In the genomic region with DNA sequence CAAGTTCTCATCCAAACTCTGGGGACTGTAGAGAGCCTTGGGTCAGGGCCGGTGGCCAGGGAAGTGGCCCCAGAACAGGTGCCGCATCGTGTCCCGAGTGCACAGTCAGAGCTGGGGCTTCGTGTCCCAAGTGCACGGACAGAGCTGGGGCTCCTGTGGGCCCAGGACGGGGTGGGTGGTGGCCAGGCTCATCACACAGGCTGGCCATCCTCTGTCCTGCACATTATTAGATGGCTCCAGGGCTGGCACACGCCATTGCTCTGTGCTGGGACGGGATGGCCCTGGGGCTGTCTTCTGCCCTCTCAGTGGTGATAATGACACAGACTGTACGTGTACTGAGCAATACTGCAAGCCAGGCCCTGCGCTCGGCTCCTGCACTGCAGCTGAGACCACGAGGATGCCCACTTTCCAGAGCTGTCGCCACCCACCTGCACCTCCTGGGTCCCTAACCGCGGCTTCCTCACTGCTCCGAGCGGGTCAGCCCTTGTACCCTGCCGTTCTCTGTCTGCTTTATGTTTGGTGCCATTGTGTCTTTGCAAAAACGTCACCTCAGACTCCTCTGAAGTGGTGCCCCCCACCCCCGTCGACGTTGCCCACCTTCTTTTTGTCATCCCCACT, we compare ENCODE assay signal across 8 cellular contexts. TPM values are rescaled to one million over a fixed set of nuclear protein-coding genes. Genes with fewer than 3 reads are reported as not detected.
DNase-seq lines count a peak whose midpoint lies in the region; ATAC-seq, FAIRE-seq and TF ChIP-seq lines count a peak whose summit lies in the region.

No MANE protein-coding gene starts in this region.

- H3K36me3 Mint-ChIP-seq in activated T-cell treated with anti-CD3 and anti-CD28 coated beads, Interleukin-2, amount 50 U/mL, for 4 hours (ENCODE audit: insufficient read depth): peaks cover 3% of the 10 kb centered on the region
- H3K36me3 Mint-ChIP-seq in astrocyte (ENCODE audit: low read depth, unreplicated experiment): peaks cover 3% of the 10 kb centered on the region
- H3K36me3 Mint-ChIP-seq in memory B cell: peaks cover 3% of the 10 kb centered on the region
- no peaks in the 10 kb centered on the region for H3K36me3 Mint-ChIP-seq in type B pancreatic cell

- H3K4me3 Mint-ChIP-seq in activated T-cell treated with anti-CD3 and anti-CD28 coated beads, Interleukin-2, amount 50 U/mL, for 4 hours: peak overlapping the region; percentile 87
- H3K4me3 Mint-ChIP-seq in astrocyte (ENCODE audit: unreplicated experiment): peak overlapping the region; percentile 90
- peak overlapping the region; percentile 80 for H3K4me3 Mint-ChIP-seq in memory B cell
- H3K4me3 Mint-ChIP-seq in type B pancreatic cell: peak overlapping the region; percentile 84

- H3K27ac ChIP-seq in astrocyte (ENCODE audit: low read depth, low read length): no peak overlapping the region

- DNase-seq in activated T-cell treated with anti-CD3 and anti-CD28 coated beads, Interleukin-2, amount 50 U/mL, for 4 hours: no peak
- DNase-seq in activated T-cell treated with anti-CD3 and anti-CD28 coated beads for 4 hours: no peak
- no peak for DNase-seq in astrocyte (ENCODE audit: low read depth)
- no peak for DNase-seq in memory B cell (ENCODE audit: low spot score in 2 of 2)
- no peak for DNase-seq in type B pancreatic cell (ENCODE audit: extremely low spot score, unreplicated experiment)
- no peak for DNase-seq in erythroblast (lab: John Stamatoyannopoulos, UW)
- no peak for DNase-seq in NCI-H446 (lab: John Stamatoyannopoulos, UW)
- DNase-seq in NCI-H2227 treated with DMSO at 0.1 percent for 48 hours (lab: John Stamatoyannopoulos, UW): no peak

- H3K27ac Mint-ChIP-seq in astrocyte (ENCODE audit: unreplicated experiment) (no peak overlapping the region), memory B cell (peak overlapping the region; percentile 45), type B pancreatic cell (peak overlapping the region; percentile 94)

- H3K79me2 ChIP-seq in astrocyte (ENCODE audit: insufficient read depth, low read length): peaks cover 63% of the 10 kb centered on the region

- ATAC-seq in activated T-cell treated with anti-CD3 and anti-CD28 coated beads, Interleukin-2, amount 50 U/mL, for 4 hours: no peak
- no peak for ATAC-seq in memory B cell (ENCODE audit: low read depth)

- FAIRE-seq in astrocyte (lab: Jason Lieb, UNC): no peak

- H3K27me3 Mint-ChIP-seq in activated T-cell treated with anti-CD3 and anti-CD28 coated beads, Interleukin-2, amount 50 U/mL, for 4 hours (ENCODE audit: low read depth): no peaks in the 10 kb centered on the region
- peaks cover 5% of the 10 kb centered on the region for H3K27me3 Mint-ChIP-seq in astrocyte (ENCODE audit: low read depth, unreplicated experiment)
- H3K27me3 Mint-ChIP-seq in memory B cell: no peaks in the 10 kb centered on the region
- peaks cover 12% of the 10 kb centered on the region for H3K27me3 Mint-ChIP-seq in type B pancreatic cell

- no peak for TF ChIP-seq CTCF in astrocyte (IDR thresholded peaks at IDR 0.05; ENCODE audit: insufficient read depth, low read depth, low read length)
- no peak for TF ChIP-seq CTCF in type B pancreatic cell (conservative IDR thresholded peaks at IDR 0.05)

- H2AFZ ChIP-seq in astrocyte (ENCODE audit: low read depth, low read length): no peak overlapping the region

- H3K4me3 ChIP-seq in astrocyte (ENCODE audit: insufficient read depth, low read depth, low read length): no peak overlapping the region

- H3K9ac ChIP-seq in astrocyte (ENCODE audit: low read length): peak overlapping the region; percentile 81

- peak overlapping the region; percentile 97 for H3K4me2 ChIP-seq in astrocyte (ENCODE audit: low read length)

- H4K20me1 ChIP-seq in astrocyte (ENCODE audit: insufficient read depth, low read length): peaks cover 62% of the 10 kb centered on the region

- no peaks in the 10 kb centered on the region for H3K9me3 ChIP-seq in astrocyte (ENCODE audit: insufficient read depth, low read depth, low read length)

- TF ChIP-seq POLR2A in erythroblast (IDR thresholded peaks at IDR 0.05; ENCODE audit: low read length): no peak

- peaks cover 73% of the 10 kb centered on the region for H3K4me1 Mint-ChIP-seq in activated T-cell treated with anti-CD3 and anti-CD28 coated beads, Interleukin-2, amount 50 U/mL, for 4 hours (ENCODE audit: low read depth)
- peaks cover 9% of the 10 kb centered on the region for H3K4me1 Mint-ChIP-seq in astrocyte (ENCODE audit: low read depth, unreplicated experiment)
- peaks cover 60% of the 10 kb centered on the region for H3K4me1 Mint-ChIP-seq in memory B cell
- H3K4me1 Mint-ChIP-seq in type B pancreatic cell (ENCODE audit: unreplicated experiment): peaks cover 32% of the 10 kb centered on the region

- no peaks in the 10 kb centered on the region for H3K27me3 ChIP-seq in astrocyte (ENCODE audit: insufficient read depth, low read length)

- H3K4me1 ChIP-seq in astrocyte (ENCODE audit: insufficient read depth, low read length): peaks cover 17% of the 10 kb centered on the region

- H3K36me3 ChIP-seq in astrocyte (ENCODE audit: insufficient read depth, low read length): no peaks in the 10 kb centered on the region

- no peaks in the 10 kb centered on the region for H3K9me3 Mint-ChIP-seq in activated T-cell treated with anti-CD3 and anti-CD28 coated beads, Interleukin-2, amount 50 U/mL, for 4 hours
- no peaks in the 10 kb centered on the region for H3K9me3 Mint-ChIP-seq in astrocyte (ENCODE audit: unreplicated experiment)
- no peaks in the 10 kb centered on the region for H3K9me3 Mint-ChIP-seq in memory B cell
- H3K9me3 Mint-ChIP-seq in type B pancreatic cell: no peaks in the 10 kb centered on the region

RNA-seq across cellular contexts. Expression of a gene that starts 1.9 kb away (rescaled TPM):
- total RNA-seq in activated T-cell treated with anti-CD3 and anti-CD28 coated beads, Interleukin-2, amount 50 U/mL, for 4 hours: 100 to 1,000 TPM in 2 of 3 donors, 10 to 100 TPM in 1; 95.8 to 112 (median 104) TPM
- total RNA-seq in astrocyte (36.6 and 43.8 TPM in 2 replicates), type B pancreatic cell (ENCODE audit: low replicate concordance) (108 TPM in 2 replicates)
